Comparison of ENCODE assay signal across 1 cellular context in the genomic region with DNA sequence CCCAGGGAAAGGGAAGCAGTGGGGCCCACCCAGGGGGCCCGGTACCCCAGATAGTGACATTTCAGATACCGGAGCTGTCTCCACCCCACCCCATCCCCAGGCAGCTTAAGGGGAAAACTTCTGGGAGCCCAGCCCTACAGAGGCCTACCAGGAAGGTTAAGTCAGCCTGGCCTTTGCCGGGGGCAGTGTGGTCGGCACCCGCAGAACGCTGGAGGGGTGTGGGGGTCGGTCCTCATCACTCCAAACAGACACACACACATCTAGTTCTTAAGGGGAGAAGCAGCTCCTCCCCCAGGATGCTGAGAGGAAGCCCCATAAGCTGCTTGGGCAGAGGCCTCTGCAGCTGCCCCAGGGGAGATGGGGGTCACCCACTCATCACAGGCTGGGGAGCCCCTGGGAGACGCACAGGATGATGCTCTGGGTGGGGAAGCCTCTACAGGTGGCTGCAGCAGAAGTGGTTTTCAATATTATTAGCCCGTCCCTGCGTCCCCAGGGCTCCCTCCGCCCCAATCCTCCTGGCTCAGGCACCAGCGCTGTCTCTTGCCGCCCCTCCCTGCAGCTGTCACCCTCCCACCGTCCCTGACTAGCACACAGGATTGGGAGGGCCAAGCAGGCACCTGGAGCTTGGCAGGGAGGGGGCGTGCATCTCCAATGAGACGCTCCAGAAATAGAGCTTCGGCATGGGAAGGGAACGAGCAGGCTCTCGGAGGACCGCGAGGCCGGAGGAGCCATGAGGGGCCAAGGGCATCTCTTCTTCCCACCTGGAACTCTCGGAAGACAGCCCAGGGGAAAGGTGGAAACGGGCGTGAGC.
TF ChIP-seq lines count a peak whose summit lies in the region.

No MANE protein-coding gene starts in this region.

TF ChIP-seq in H1, 55 proteins besides CTCF, POLR2A, EP300 and RAD21:
- TF ChIP-seq TCF12 (IDR thresholded peaks at IDR 0.05; ENCODE audit: low read depth, low read length), result no peak
- TF ChIP-seq POLR2AphosphoS5 (IDR thresholded peaks at IDR 0.05; ENCODE audit: low read depth, low read length), result no peak
- TF ChIP-seq, protein P1, sequence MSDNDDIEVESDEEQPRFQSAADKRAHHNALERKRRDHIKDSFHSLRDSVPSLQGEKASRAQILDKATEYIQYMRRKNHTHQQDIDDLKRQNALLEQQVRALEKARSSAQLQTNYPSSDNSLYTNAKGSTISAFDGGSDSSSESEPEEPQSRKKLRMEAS (IDR thresholded peaks at IDR 0.05), result 0 out of 2 replicates have a peak, but pooled peaks have one; percentile 39
- no peak for TF ChIP-seq KDM4A (IDR thresholded peaks at IDR 0.05; ENCODE audit: low read depth, low read length, severe bottlenecking)
